In the genomic region with DNA sequence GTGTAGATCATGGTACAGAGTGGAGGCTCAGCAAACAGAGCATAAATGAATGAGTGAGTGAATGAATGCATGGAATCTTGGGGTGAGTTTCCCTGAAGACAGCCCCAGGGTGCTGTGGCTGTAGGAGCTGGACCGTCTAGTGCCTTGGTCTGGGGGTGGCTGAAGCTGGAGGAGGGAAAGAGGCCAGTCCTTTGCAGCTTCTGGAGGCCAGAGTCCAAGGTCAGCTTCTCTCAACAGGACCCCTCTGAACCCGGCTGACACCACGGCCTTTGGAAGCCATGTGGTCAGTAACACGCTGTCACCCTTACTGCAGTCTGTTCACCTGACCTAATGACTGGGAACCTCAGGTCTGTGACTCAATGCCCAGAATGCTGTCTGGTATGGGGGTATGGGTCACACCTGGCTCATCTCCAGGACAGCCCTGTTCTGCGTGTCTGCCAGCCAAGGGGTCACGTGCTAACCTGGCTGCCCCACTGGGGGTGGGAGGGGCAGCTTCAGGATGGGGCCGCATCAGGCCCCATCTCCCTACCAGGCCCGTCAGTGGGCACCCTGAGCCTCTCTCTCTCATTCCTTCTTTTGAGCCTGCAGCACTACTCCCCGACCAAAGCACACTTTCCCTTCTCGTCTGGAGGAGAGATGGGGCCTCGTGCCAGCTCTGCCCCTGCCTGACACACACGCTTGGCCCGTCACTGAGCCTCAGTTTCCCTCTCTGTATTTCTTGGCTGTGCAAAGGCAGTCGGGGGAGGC, we compare ENCODE assay signal across 13 cellular contexts. TPM values are rescaled to one million over a fixed set of nuclear protein-coding genes. Genes with fewer than 3 reads are reported as not detected.
DNase-seq lines count a peak whose midpoint lies in the region; ATAC-seq, FAIRE-seq and TF ChIP-seq lines count a peak whose summit lies in the region.
"Had no signal": no experiment of that assay in that cellular context is flagged by ENCODE, and none has a peak within 500 bp of the region (broad histone marks: within the 10 kb centered on the region; RNA-seq: fewer than 3 reads in every experiment).

No MANE protein-coding gene starts in this region.

- TF ChIP-seq CTCF in GM13976 (IDR thresholded peaks at IDR 0.05; ENCODE audit: borderline replicate concordance, control extremely low read depth, extremely low read depth, insufficient read depth, missing control alignments) (no peak), PC-9 (conservative IDR thresholded peaks at IDR 0.05) (no peak), epithelial cell of esophagus (IDR thresholded peaks at IDR 0.05; ENCODE audit: insufficient read depth, low read depth, low read length, missing control alignments) (no peak)

- no peak for ATAC-seq in GM19452 (IDR thresholded peaks at IDR 0.05; ENCODE audit: unreplicated experiment)
- ATAC-seq: CD8-positive, alpha-beta T cell had no signal

- 30 to 70% (median 45%) methylated on average over 14 of the region's 14 CpGs for WGBS in small intestine, 3 donors
- 55 to 62% methylated on average over 12 to 14 of the region's 14 CpGs for WGBS in GM23248 (ENCODE audit: low coverage in 1 of 2, low lambda C conversion rate in 2 of 2, missing lambda C conversion rate in 2 of 2), 2 experiments

- no peak overlapping the region for H3K4me3 ChIP-seq in PC-9
- H3K4me3 ChIP-seq in epithelial cell of esophagus (ENCODE audit: low read length): no peak overlapping the region
- no peak overlapping the region for H3K4me3 ChIP-seq in small intestine (ENCODE audit: low read depth in 1 of 2, low read length in 2 of 2)
- H3K4me3 ChIP-seq in GM23248: no peak overlapping the region
- H3K4me3 ChIP-seq: psoas muscle had no signal

- H3K9ac ChIP-seq in GM23248: no peak overlapping the region

- H3K36me3 ChIP-seq in PC-9 (ENCODE audit: low read depth) (no peaks in the 10 kb centered on the region), small intestine (ENCODE audit: control insufficient read depth in 2 of 2, insufficient read depth in 2 of 2, low read length in 2 of 2) (no peaks in the 10 kb centered on the region), GM23248 (ENCODE audit: low read depth) (no peaks in the 10 kb centered on the region)

- H3K4me1 ChIP-seq in PC-9 (replicated peaks; ENCODE audit: insufficient read depth) (peaks cover 67% of the 10 kb centered on the region), small intestine (ENCODE audit: control insufficient read depth in 2 of 2, insufficient read depth in 1 of 2, low read depth in 1 of 2, low read length in 1 of 2) (peaks cover 2 to 7% of the 10 kb centered on the region in 2 donors), GM23248 (ENCODE audit: insufficient read depth) (no peaks in the 10 kb centered on the region)

- H3K27me3 ChIP-seq in PC-9 (ENCODE audit: insufficient read depth, low read depth) (no peaks in the 10 kb centered on the region), small intestine (ENCODE audit: control insufficient read depth in 2 of 2, insufficient read depth in 2 of 2, low read length in 2 of 2) (no peaks in the 10 kb centered on the region), GM23248 (replicated peaks; ENCODE audit: insufficient read depth) (no peaks in the 10 kb centered on the region)

- H2AFZ ChIP-seq in PC-9 (no peak overlapping the region), GM23248 (no peak overlapping the region)

- H4K20me1 ChIP-seq in PC-9 (ENCODE audit: insufficient read depth) (no peaks in the 10 kb centered on the region), GM23248 (ENCODE audit: insufficient read depth) (no peaks in the 10 kb centered on the region)

- peaks cover 44% of the 10 kb centered on the region for H3F3A ChIP-seq in PC-9 (ENCODE audit: insufficient read depth, low read depth)
- H3F3A ChIP-seq in GM23248 (ENCODE audit: insufficient read depth): no peaks in the 10 kb centered on the region

- intact Hi-C loops in PC-9 (cut with micrococcal nuclease; ENCODE audit: unreplicated experiment): loop anchor here (5.0 kb wide), 2 partner anchors 103 to 133 kb away; a partner anchor contains a TSS

- H3K9me2 ChIP-seq in PC-9 (ENCODE audit: insufficient read depth): no peaks in the 10 kb centered on the region
- H3K9me2 ChIP-seq in GM23248 (ENCODE audit: insufficient read depth): no peaks in the 10 kb centered on the region

- FAIRE-seq in small intestine (lab: Jason Lieb, UNC): no peak
- FAIRE-seq: keratinocyte had no signal

- in situ Hi-C loops in GM13976 (cut with MboI; ENCODE audit: low sequenced_read_pairs, unreplicated experiment) (no loop called here), GM23248 (cut with MboI) (no loop called here)

- peak overlapping the region; percentile 41 for H3K4me2 ChIP-seq in PC-9
- no peak overlapping the region for H3K4me2 ChIP-seq in GM23248 (ENCODE audit: unreplicated experiment)

- DNase-seq in GM13976 (ENCODE audit: low spot score): peak; percentile 32
- DNase-seq in PC-9: peak; percentile 93 to 95
- peak; percentile 45 for DNase-seq in epithelial cell of esophagus (ENCODE audit: low read depth)
- peak; percentile 52 for DNase-seq in small intestine
- no peak for DNase-seq in GM23248
- DNase-seq in SK-N-DZ (ENCODE audit: low spot score): no peak
- DNase-seq: activated CD8-positive, alpha-beta memory T cell treated with anti-CD3 and anti-CD28 coated beads, Interleukin-2, amount 50 U/mL, for 4 hours; CD8-positive, alpha-beta T cell; NCI-H510A; OCI-M1 had no signal

- POLR2A ChIA-PET in PC-9 (lab: Charles Lee; ENCODE audit: unreplicated experiment): interaction anchor here (0.6 to 2.2 kb wide), 3 partner anchors 18 to 59 kb away, joined by 3 to 68 read pairs (median 8); no protein-coding TSS in a partner anchor

- H3K27ac ChIP-seq in PC-9 (peak overlapping the region; percentile 91), small intestine (ENCODE audit: low read depth in 1 of 2, low read length in 1 of 2) (peak overlapping the region; percentile 29 to 70), GM23248 (no peak overlapping the region)
- H3K27ac ChIP-seq: psoas muscle had no signal

- CTCF ChIA-PET in PC-9 (lab: Charles Lee): no interaction called here

- no peaks in the 10 kb centered on the region for H3K9me3 ChIP-seq in PC-9 (ENCODE audit: insufficient read depth, low read depth)
- no peaks in the 10 kb centered on the region for H3K9me3 ChIP-seq in small intestine (ENCODE audit: control insufficient read depth, low read depth)
- H3K9me3 ChIP-seq in GM23248 (ENCODE audit: low read depth): no peaks in the 10 kb centered on the region
- H3K9me3 ChIP-seq: psoas muscle had no signal

- no TSS peak for BruUV-seq in PC-9 (replicated peaks; lab: Mats Ljungman, UMichigan)

- H3K79me2 ChIP-seq in PC-9 (ENCODE audit: low read depth) (no peaks in the 10 kb centered on the region), GM23248 (ENCODE audit: insufficient read depth) (no peaks in the 10 kb centered on the region)

RNA-seq across cellular contexts. Expression of a gene that starts 24.1 kb away (rescaled TPM):
- total RNA-seq in PC-9 (2021): 84.2 and 90.5 TPM in 2 replicates
- polyA plus RNA-seq in small intestine (100 to 1,000 TPM in 2 of 3 donors, 10 to 100 TPM in 1; 31.5 to 180 (median 131) TPM), GM23248 (2016; fragmentation: Nextera tagmentation; extraction: Ambion mirVana) (3.6 and 4.2 TPM in 2 replicates)
- total RNA-seq in GM23248 (2014; rRNA removed; shearing (Covaris generic)): 4.2 and 12.3 TPM in 2 replicates
- polyA plus RNA-seq in SK-N-DZ (2014; cell fraction: cytosol; rRNA removed): 38.9 and 43.1 TPM in 2 replicates
- polyA plus RNA-seq in SK-N-DZ (2014; cell fraction: nucleus; rRNA removed): 52.3 and 76.0 TPM in 2 replicates

Comparison
In these comparisons a context has a peak if more than half of its experiments do, and no peak if none do; other contexts are left out.
1. DNase-seq: peak in GM13976 (single experiment), PC-9 (2 of 2), epithelial cell of esophagus (single experiment) and small intestine (single experiment); none in GM23248 (single experiment) and SK-N-DZ (single experiment).